Comparison of ENCODE assay signal across 20 cellular contexts in the genomic region with DNA sequence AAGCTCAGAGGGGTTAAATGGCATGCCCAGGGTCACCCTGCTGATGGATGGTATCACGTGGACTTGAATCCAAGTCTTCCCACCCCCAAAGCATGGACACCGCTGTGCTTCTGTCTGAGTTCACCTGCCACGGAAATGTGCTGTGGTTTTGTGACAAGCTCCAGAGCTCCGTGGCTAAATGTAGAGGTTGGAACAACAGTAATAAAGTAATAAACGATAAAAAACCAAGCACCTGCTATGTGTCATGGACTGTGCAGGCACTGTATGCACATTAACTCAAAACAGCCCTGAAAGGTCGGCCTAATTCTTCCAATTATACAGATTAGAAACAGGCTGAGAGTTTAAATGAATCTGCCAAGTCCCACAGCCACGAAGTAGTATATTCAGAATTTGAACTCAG.
"Had no signal": no experiment of that assay in that cellular context is flagged by ENCODE, and none has a peak within 500 bp of the region (broad histone marks: within the 10 kb centered on the region; RNA-seq: fewer than 3 reads in every experiment).

No MANE protein-coding gene starts in this region.

- H3K9me3 ChIP-seq: MG63 had no signal

- DNase-seq: KBM-7, MG63, NCI-H1092, NCI-H1105 treated with DMSO at 0.1 percent for 48 hours, NCI-H1417 treated with DMSO at 0.1 percent for 48 hours, NCI-H146, NCI-H1694 treated with DMSO at 0.1 percent for 48 hours, NCI-H1930, NCI-H2081, NCI-H2107, NCI-H2227 treated with DMSO at 0.1 percent for 48 hours, NCI-H524, NCI-H69, NCI-H774, RPMI8226, SHP77 had no signal

- H3K27ac ChIP-seq: HL-60, SK-N-MC had no signal

- FAIRE-seq: HTR-8/SVneo, RCC 7860 had no signal

- H3K36me3 ChIP-seq: MG63 had no signal

- H3K4me3 ChIP-seq: MG63, SK-N-MC had no signal

- H3K27me3 ChIP-seq: MG63 had no signal
